ENCODE assay signal across 1 cellular context in genomic region chr1:159891275-159892157, GRCh38.
A peak's percentile ranks its signal among the peaks of the same experiment; 100 is the strongest.
TF ChIP-seq lines count a peak whose summit lies in the region.

No MANE protein-coding gene starts in this region.

TF ChIP-seq in HepG2, 621 proteins besides CTCF, POLR2A, EP300 and RAD21:
- TF ChIP-seq PATZ1 (CRISPR knock-in tag; IDR thresholded peaks at IDR 0.05) (0 out of 2 replicates have a peak, but pooled peaks have one; percentile 14), IKZF5 (CRISPR knock-in tag; IDR thresholded peaks at IDR 0.05) (no peak), IRF1 (CRISPR knock-in tag; IDR thresholded peaks at IDR 0.05; ENCODE audit: low read depth) (no peak), SMC3 (IDR thresholded peaks at IDR 0.05; ENCODE audit: low read length) (peak; percentile 66; the same call in 1 of the 2 replicates), ISL2 (CRISPR knock-in tag; IDR thresholded peaks at IDR 0.05) (no peak), HOXA5 (CRISPR knock-in tag; IDR thresholded peaks at IDR 0.05) (no peak), KLF9 (CRISPR knock-in tag; IDR thresholded peaks at IDR 0.05; ENCODE audit: low read depth) (no peak), HNRNPL (IDR thresholded peaks at IDR 0.05; ENCODE audit: low read depth, low read length) (peak; percentile 81), STAG1 (CRISPR knock-in tag; IDR thresholded peaks at IDR 0.05) (peak; percentile 86), BATF2 (CRISPR knock-in tag; IDR thresholded peaks at IDR 0.05) (no peak), HMGXB4 (CRISPR knock-in tag; IDR thresholded peaks at IDR 0.05; ENCODE audit: borderline replicate concordance in 1 of 2, low read depth in 1 of 2) (0 out of 4 replicates have a peak, but pooled peaks of 1 of the 2 experiments have one; percentile 33), RBM22 (optimal IDR thresholded peaks at IDR 0.05; ENCODE audit: low read length) (no peak), ZNF850 (CRISPR knock-in tag; conservative IDR thresholded peaks at IDR 0.05) (no peak), MEIS2 (CRISPR knock-in tag; IDR thresholded peaks at IDR 0.05) (no peak), XRCC5 (optimal IDR thresholded peaks at IDR 0.05; ENCODE audit: low read length) (peak; percentile 48), ZFYVE20 (CRISPR knock-in tag; IDR thresholded peaks at IDR 0.05; ENCODE audit: borderline replicate concordance, low read depth) (no peak), ZNF280D (CRISPR knock-in tag; IDR thresholded peaks at IDR 0.05) (no peak), KDM2A (CRISPR knock-in tag; IDR thresholded peaks at IDR 0.05; ENCODE audit: borderline replicate concordance, low read depth) (0 out of 2 replicates have a peak, but pooled peaks have one; percentile 27), ZNF550 (CRISPR knock-in tag; IDR thresholded peaks at IDR 0.05; ENCODE audit: borderline replicate concordance) (no peak), ZNF672 (CRISPR knock-in tag; IDR thresholded peaks at IDR 0.05) (peak; percentile 99), ZMYM4 (CRISPR knock-in tag; IDR thresholded peaks at IDR 0.05) (no peak)
